8 cellular contexts compared by ENCODE assay signal in genomic region chr1:44354268-44354839, GRCh38. TPM values are rescaled to one million over a fixed set of nuclear protein-coding genes. Genes with fewer than 3 reads are reported as not detected.
DNase-seq lines count a peak whose midpoint lies in the region; ATAC-seq and TF ChIP-seq lines count a peak whose summit lies in the region.

No MANE protein-coding gene starts in this region.

- peak overlapping the region; percentile 83 for H2AFZ ChIP-seq in neural progenitor cell (replicated peaks)

- DNase-seq in CD8-positive, alpha-beta memory T cell = no peak
- DNase-seq in NAMALWA (ENCODE audit: low spot score) (peak; percentile 9), neural progenitor cell (ENCODE audit: low spot score) (no peak), GM13977 (ENCODE audit: low spot score) (no peak), C1 segment of cervical spinal cord (lab: John Stamatoyannopoulos, UW) (no peak)

- CTCF ChIA-PET in CD8-positive, alpha-beta memory T cell (lab: Charles Lee) = no interaction called here

- H3K4me2 ChIP-seq in neural progenitor cell = peak overlapping the region; percentile 92

- H3K4me3 ChIP-seq in CD8-positive, alpha-beta memory T cell (ENCODE audit: low read length) = peak overlapping the region; percentile 79
- H3K4me3 ChIP-seq in ectodermal cell (ENCODE audit: insufficient read depth, low read depth, low read length) (peak overlapping the region; percentile 79), neural progenitor cell (peak overlapping the region; percentile 80)

- peaks cover 0 to 1% of the 10 kb centered on the region in 2 donors for H3K27me3 Mint-ChIP-seq in CD8-positive, alpha-beta memory T cell
- H3K27me3 Mint-ChIP-seq in neural progenitor cell (ENCODE audit: insufficient read depth, low read depth) = peaks cover 4% of the 10 kb centered on the region

- TF ChIP-seq CTCF in neural progenitor cell (IDR thresholded peaks at IDR 0.05) = no peak
- TF ChIP-seq CTCF in GM13977 (IDR thresholded peaks at IDR 0.05; ENCODE audit: extremely low read depth, insufficient read depth, missing control alignments) = no peak

- H3K9ac ChIP-seq in neural progenitor cell = peak overlapping the region; percentile 58

- POLR2A ChIA-PET in CD8-positive, alpha-beta memory T cell (lab: Charles Lee) = no interaction called here

- H3K27ac ChIP-seq in CD8-positive, alpha-beta memory T cell (ENCODE audit: low read depth, low read length) = peak overlapping the region; percentile 71
- H3K27ac ChIP-seq in ectodermal cell (ENCODE audit: insufficient read depth, low read depth, low read length, poor library complexity, severe bottlenecking) (peak overlapping the region; percentile 81), neural progenitor cell (no peak overlapping the region)

- peaks cover 29 to 51% (median 43%) of the 10 kb centered on the region in 3 donors for H3K4me1 Mint-ChIP-seq in CD8-positive, alpha-beta memory T cell
- peaks cover 40% of the 10 kb centered on the region for H3K4me1 Mint-ChIP-seq in neural progenitor cell

- no peaks in the 10 kb centered on the region for H3K27me3 ChIP-seq in CD8-positive, alpha-beta memory T cell (ENCODE audit: insufficient read depth, low read length, poor library complexity, severe bottlenecking)
- H3K27me3 ChIP-seq in ectodermal cell (ENCODE audit: control insufficient read depth, insufficient read depth, low read length, poor library complexity, severe bottlenecking) (no peaks in the 10 kb centered on the region), neural progenitor cell (no peaks in the 10 kb centered on the region)

- H3F3A ChIP-seq in neural progenitor cell (ENCODE audit: low read depth) = peaks cover 6% of the 10 kb centered on the region

- peaks cover 43% of the 10 kb centered on the region for H4K20me1 ChIP-seq in neural progenitor cell (ENCODE audit: low read depth)

- 38 to 42% methylated on average over 10 of the region's 10 CpGs for WGBS in ectodermal cell, 2 experiments

- H3K79me2 ChIP-seq in neural progenitor cell (ENCODE audit: low read depth) = peaks cover 47% of the 10 kb centered on the region

- ATAC-seq in HG03196 (IDR thresholded peaks at IDR 0.05; ENCODE audit: unreplicated experiment) (no peak), HG02588 (IDR thresholded peaks at IDR 0.05; ENCODE audit: unreplicated experiment) (no peak)

- in situ Hi-C loops in GM13977 (cut with MboI; ENCODE audit: low pct_unique_long_range_greater_than_20kb, low sequenced_read_pairs, unreplicated experiment) = no loop called here

- peaks cover 21% of the 10 kb centered on the region for H3K4me1 ChIP-seq in CD8-positive, alpha-beta memory T cell (ENCODE audit: insufficient read depth, low read length)
- H3K4me1 ChIP-seq in ectodermal cell (ENCODE audit: control insufficient read depth, insufficient read depth, low read length) (peaks cover 10% of the 10 kb centered on the region), neural progenitor cell (peaks cover 11% of the 10 kb centered on the region)

- H3K36me3 ChIP-seq in CD8-positive, alpha-beta memory T cell (ENCODE audit: insufficient read depth, low read length) = no peaks in the 10 kb centered on the region
- H3K36me3 ChIP-seq in ectodermal cell (ENCODE audit: control insufficient read depth, insufficient read depth, low read length) (no peaks in the 10 kb centered on the region), neural progenitor cell (no peaks in the 10 kb centered on the region)

- H3K4me3 Mint-ChIP-seq in CD8-positive, alpha-beta memory T cell = peak overlapping the region; percentile 84 to 94 (median 88)
- peak overlapping the region; percentile 94 for H3K4me3 Mint-ChIP-seq in neural progenitor cell

- no peaks in the 10 kb centered on the region for H3K9me3 ChIP-seq in CD8-positive, alpha-beta memory T cell (ENCODE audit: low read length)
- no peaks in the 10 kb centered on the region for H3K9me3 ChIP-seq in ectodermal cell (ENCODE audit: control insufficient read depth, low read length)
- no peaks in the 10 kb centered on the region for H3K9me3 ChIP-seq in neural progenitor cell (ENCODE audit: low read depth)

- H3K27ac Mint-ChIP-seq in CD8-positive, alpha-beta memory T cell = peak overlapping the region; percentile 44 to 91 (median 86)
- peak overlapping the region; percentile 87 for H3K27ac Mint-ChIP-seq in neural progenitor cell

- no peaks in the 10 kb centered on the region for H3K9me3 Mint-ChIP-seq in CD8-positive, alpha-beta memory T cell
- no peaks in the 10 kb centered on the region for H3K9me3 Mint-ChIP-seq in neural progenitor cell

- peaks cover 0 to 7% (median 0%) of the 10 kb centered on the region in 3 donors for H3K36me3 Mint-ChIP-seq in CD8-positive, alpha-beta memory T cell
- peaks cover 6% of the 10 kb centered on the region for H3K36me3 Mint-ChIP-seq in neural progenitor cell

RNA-seq across cellular contexts. Expression of gene ERI3, which starts 0.7 kb away (rescaled TPM):
- 10 to 100 TPM; 53.8 to 59.9 TPM for total RNA-seq in CD8-positive, alpha-beta memory T cell
- 36.1 TPM for polyA plus RNA-seq in CD8-positive, alpha-beta memory T cell
- polyA plus RNA-seq in ectodermal cell (2013, experiment 1 of 4) = 67.3 TPM
- polyA plus RNA-seq in ectodermal cell (2013, experiment 2 of 4) = 69.4 TPM
- 62.8 TPM for polyA plus RNA-seq in ectodermal cell (2013, experiment 3 of 4)
- 70.2 TPM for polyA plus RNA-seq in ectodermal cell (2013, experiment 4 of 4)
- 31.0 and 68.3 TPM in 2 replicates for total RNA-seq in neural progenitor cell (ENCODE audit: low replicate concordance)

RNA-seq across cellular contexts. Expression of gene RNF220, which starts 50.7 kb away (rescaled TPM):
- 100 to 1,000 TPM; 115 TPM for total RNA-seq in CD8-positive, alpha-beta memory T cell
- 104 TPM for polyA plus RNA-seq in CD8-positive, alpha-beta memory T cell
- polyA plus RNA-seq in ectodermal cell (2013, experiment 1 of 4) = 112 TPM
- polyA plus RNA-seq in ectodermal cell (2013, experiment 2 of 4) = 93.8 TPM
- 83.3 TPM for polyA plus RNA-seq in ectodermal cell (2013, experiment 3 of 4)
- 88.2 TPM for polyA plus RNA-seq in ectodermal cell (2013, experiment 4 of 4)
- 93.8 and 133 TPM in 2 replicates for total RNA-seq in neural progenitor cell (ENCODE audit: low replicate concordance)
